Comparison of ENCODE assay signal across 30 cellular contexts in genomic region chr2:137183206-137183605, GRCh38.
"Had no signal": no experiment of that assay in that cellular context is flagged by ENCODE, and none has a peak within 500 bp of the region (broad histone marks: within the 10 kb centered on the region; RNA-seq: fewer than 3 reads in every experiment).

No MANE protein-coding gene starts in this region.

- ATAC-seq: activated naive CD4-positive, alpha-beta T cell treated with anti-CD3 and anti-CD28 coated beads, Interleukin-2, amount 50 U/mL, for 72 hours; activated naive CD8-positive, alpha-beta T cell treated with anti-CD3 and anti-CD28 coated beads, Interleukin-2, amount 50 U/mL, for 24 hours; activated T-cell treated with anti-CD3 and anti-CD28 coated beads, Interleukin-2, amount 50 U/mL, for 4 hours; activated T-cell treated with anti-CD3 and anti-CD28 coated beads, Interleukin-2, amount 50 U/mL, for 72 hours; activated T-helper 17 cell treated with anti-CD3 and anti-CD28 coated beads, Interleukin-2, amount 50 U/mL, for 72 hours; body of pancreas had no signal

- DNase-seq: activated effector memory CD4-positive, alpha-beta T cell treated with anti-CD3 and anti-CD28 coated beads, Interleukin-2, amount 50 U/mL, for 16 hours; activated effector memory CD4-positive, alpha-beta T cell treated with Interleukin-2 at 50 U/mL for 16 hours; activated gamma-delta T cell; activated gamma-delta T cell treated with Interleukin-2 at 50 U/mL for 16 hours; activated naive CD4-positive, alpha-beta T cell; activated naive CD4-positive, alpha-beta T cell treated with anti-CD3 and anti-CD28 coated beads for 36 hours; activated naive CD4-positive, alpha-beta T cell treated with anti-CD3 and anti-CD28 coated beads, Interleukin-2, amount 10 ng/mL, durations not matched to agents 7 days and 5 days; activated naive CD4-positive, alpha-beta T cell treated with anti-CD3 and anti-CD28 coated beads, Interleukin-2, amount 50 U/mL, for 16 hours; activated naive CD4-positive, alpha-beta T cell treated with Interleukin-2 at 50 U/mL for 16 hours; activated naive CD8-positive, alpha-beta T cell treated with anti-CD3 and anti-CD28 coated beads for 36 hours; activated naive CD8-positive, alpha-beta T cell treated with anti-CD3 and anti-CD28 coated beads, Interleukin-2, amount 10 ng/mL, durations not matched to agents 7 days and 5 days; activated naive CD8-positive, alpha-beta T cell treated with anti-CD3 and anti-CD28 coated beads, Interleukin-2, amount 50 U/mL, for 24 hours; activated T-cell treated with anti-CD3 and anti-CD28 coated beads, Interleukin-2, amount 50 U/mL, for 4 hours; activated T-cell treated with anti-CD3 and anti-CD28 coated beads, Interleukin-2, amount 50 U/mL, for 48 hours; activated T-cell treated with anti-CD3 and anti-CD28 coated beads, Interleukin-2, amount 50 U/mL, for 72 hours; adrenal gland; amniotic stem cell; amygdala; anterior cingulate cortex; aorta; body of pancreas; brain microvascular endothelial cell; caudate nucleus; central memory CD4-positive, alpha-beta T cell; cerebellar nuclear complex had no signal

- H3K27me3 ChIP-seq: adrenal gland, ascending aorta, body of pancreas, brain microvascular endothelial cell, breast epithelium, cardiac muscle cell had no signal

- H3K9me3 ChIP-seq: adrenal gland, ascending aorta, body of pancreas had no signal

- H3K27ac ChIP-seq: adrenal gland, ascending aorta, body of pancreas, brain microvascular endothelial cell, breast epithelium, cardiac muscle cell had no signal

- H3K4me3 ChIP-seq: adrenal gland, ascending aorta, body of pancreas, breast epithelium, cardiac muscle cell had no signal

- H3K36me3 ChIP-seq: adrenal gland, ascending aorta, brain microvascular endothelial cell, breast epithelium, cardiac muscle cell had no signal

- H3K4me1 ChIP-seq: adrenal gland, ascending aorta, body of pancreas, breast epithelium had no signal
